ENCODE assay signal across 9 cellular contexts in genomic region chr2:9099341-9099751, GRCh38.
DNase-seq lines count a peak whose midpoint lies in the region; ATAC-seq, FAIRE-seq and TF ChIP-seq lines count a peak whose summit lies in the region.
"Had no signal": no experiment of that assay in that cellular context is flagged by ENCODE, and none has a peak within 500 bp of the region (broad histone marks: within the 10 kb centered on the region; RNA-seq: fewer than 3 reads in every experiment).

No MANE protein-coding gene starts in this region.

- H3K27me3 Mint-ChIP-seq in activated naive CD4-positive, alpha-beta T cell treated with anti-CD3 and anti-CD28 coated beads for 36 hours (ENCODE audit: low read depth) = peaks cover 11% of the 10 kb centered on the region
- H3K27me3 Mint-ChIP-seq in stimulated activated naive CD8-positive, alpha-beta T cell treated with anti-CD3 and anti-CD28 coated beads, Interleukin-15, amount 100 ng/mL, for 72 hours = peaks cover 32% of the 10 kb centered on the region
- H3K27me3 Mint-ChIP-seq in activated CD4-positive, alpha-beta memory T cell treated with anti-CD3 and anti-CD28 coated beads for 36 hours = peaks cover 15% of the 10 kb centered on the region

- H3K27me3 ChIP-seq in GM12878 (replicated peaks in 1 of 2; ENCODE audit: control insufficient read depth in 2 of 2, insufficient read depth in 2 of 2, low read length in 1 of 2) = no peaks in the 10 kb centered on the region
- no peaks in the 10 kb centered on the region for H3K27me3 ChIP-seq in testis

- H3K4me3 Mint-ChIP-seq in activated naive CD4-positive, alpha-beta T cell treated with anti-CD3 and anti-CD28 coated beads for 36 hours = no peak overlapping the region
- peak overlapping the region; percentile 19 to 27 for H3K4me3 Mint-ChIP-seq in stimulated activated naive CD8-positive, alpha-beta T cell treated with anti-CD3 and anti-CD28 coated beads, Interleukin-15, amount 100 ng/mL, for 72 hours
- no peak overlapping the region for H3K4me3 Mint-ChIP-seq in activated CD4-positive, alpha-beta memory T cell treated with anti-CD3 and anti-CD28 coated beads for 36 hours

- peak; percentile 24 for DNase-seq in activated naive CD4-positive, alpha-beta T cell treated with anti-CD3 and anti-CD28 coated beads, Interleukin-2, amount 50 U/mL, for 16 hours
- no peak for DNase-seq in activated naive CD4-positive, alpha-beta T cell treated with anti-CD3 and anti-CD28 coated beads for 36 hours
- DNase-seq in GM12878 (ENCODE audit: low read depth, low spot score) (peak; percentile 76), iPS-NIHi7 (ENCODE audit: extremely low spot score) (no peak), testis (no peak)
- DNase-seq in stimulated activated naive CD8-positive, alpha-beta T cell treated with anti-CD3 and anti-CD28 coated beads, Interleukin-15, amount 100 ng/mL, for 72 hours = peak; percentile 24 to 37
- DNase-seq in activated CD4-positive, alpha-beta memory T cell treated with anti-CD3 and anti-CD28 coated beads for 36 hours = no peak

- no peaks in the 10 kb centered on the region for H3K36me3 Mint-ChIP-seq in activated naive CD4-positive, alpha-beta T cell treated with anti-CD3 and anti-CD28 coated beads for 36 hours (ENCODE audit: low read depth)
- no peaks in the 10 kb centered on the region for H3K36me3 Mint-ChIP-seq in activated CD4-positive, alpha-beta memory T cell treated with anti-CD3 and anti-CD28 coated beads for 36 hours

- POLR2A ChIA-PET in GM12878 (lab: Charles Lee) = interaction anchor here (1.4 to 1.8 kb wide), 3 partner anchors 7 to 115 kb away, joined by 4 to 7 read pairs (median 5); partner anchors contain the start of gene MBOAT2
- POLR2A ChIA-PET in activated CD4-positive, alpha-beta memory T cell treated with anti-CD3 and anti-CD28 coated beads for 36 hours (lab: Charles Lee) = no interaction called here

- TF ChIP-seq EP300 in GM12878 (IDR thresholded peaks at IDR 0.05; ENCODE audit: borderline replicate concordance in 1 of 2, control insufficient read depth in 1 of 2, low read depth in 2 of 2, low read length in 2 of 2) = peak; percentile 83 to 87; a peak in 3 of 4 replicates

- CTCF ChIA-PET in activated naive CD4-positive, alpha-beta T cell treated with anti-CD3 and anti-CD28 coated beads for 36 hours (lab: Charles Lee) = no interaction called here
- CTCF ChIA-PET in GM12878 (lab: Yijun Ruan, JAX) = interaction anchor here (0.9 to 2.3 kb wide), 8 partner anchors 10 to 226 kb away, joined by 3 to 32 read pairs (median 3); no protein-coding TSS in a partner anchor
- CTCF ChIA-PET in activated CD4-positive, alpha-beta memory T cell treated with anti-CD3 and anti-CD28 coated beads for 36 hours (lab: Charles Lee) = no interaction called here

- ATAC-seq in HG03103 (IDR thresholded peaks at IDR 0.05; ENCODE audit: low read depth, unreplicated experiment) (peak; percentile 60), GM12878 (peak; percentile 82)
- peak; percentile 75 for ATAC-seq in stimulated activated naive CD8-positive, alpha-beta T cell treated with anti-CD3 and anti-CD28 coated beads, Interleukin-15, amount 100 ng/mL, for 72 hours
- ATAC-seq: left lobe of liver had no signal

- no peaks in the 10 kb centered on the region for H3K9me3 ChIP-seq in GM12878 (replicated peaks; ENCODE audit: control insufficient read depth, insufficient read depth, low read length)
- H3K9me3 ChIP-seq in testis = no peaks in the 10 kb centered on the region

- in situ Hi-C loops in GM12878 (cut with MboI) = no loop called here

- H3K4me3 ChIP-seq in GM12878 (no peak overlapping the region; the same call in 1 of the 2 replicates), testis (no peak overlapping the region)

- TF ChIP-seq POLR2A in GM12878 (IDR thresholded peaks at IDR 0.05; ENCODE audit: low read depth, low read length) (0 out of 2 replicates have a peak, but pooled peaks have one; percentile 25), testis (IDR thresholded peaks at IDR 0.05) (no peak)

- no peak overlapping the region for H3K9ac ChIP-seq in GM12878 (ENCODE audit: control insufficient read depth, insufficient read depth, low read length)

- H3K4me1 ChIP-seq in GM12878 (ENCODE audit: control insufficient read depth, insufficient read depth, low read length) = peaks cover 30% of the 10 kb centered on the region
- H3K4me1 ChIP-seq in testis = no peaks in the 10 kb centered on the region

- RAD21 ChIA-PET in GM12878 (lab: Charles Lee; ENCODE audit: unreplicated experiment) = interaction anchor here (1.1 to 2.3 kb wide), 9 partner anchors 7 to 417 kb away, joined by 3 to 22 read pairs (median 7); partner anchors contain the start of genes ID2 and MBOAT2

- TF ChIP-seq CTCF in GM12878 (IDR thresholded peaks at IDR 0.05 in 2 of 3, conservative IDR thresholded peaks at IDR 0.05 in 1 of 3; ENCODE audit: control insufficient read depth in 2 of 3, extremely low read depth in 1 of 3, insufficient read depth in 1 of 3, low read depth in 3 of 3, low read length in 3 of 3) (no peak), testis (IDR thresholded peaks at IDR 0.05) (no peak)

- H3K4me1 Mint-ChIP-seq in activated naive CD4-positive, alpha-beta T cell treated with anti-CD3 and anti-CD28 coated beads for 36 hours (ENCODE audit: low read depth) = peaks cover 2% of the 10 kb centered on the region
- peaks cover 18% of the 10 kb centered on the region for H3K4me1 Mint-ChIP-seq in stimulated activated naive CD8-positive, alpha-beta T cell treated with anti-CD3 and anti-CD28 coated beads, Interleukin-15, amount 100 ng/mL, for 72 hours
- no peaks in the 10 kb centered on the region for H3K4me1 Mint-ChIP-seq in activated CD4-positive, alpha-beta memory T cell treated with anti-CD3 and anti-CD28 coated beads for 36 hours (ENCODE audit: low read depth)

- no peaks in the 10 kb centered on the region for H3K9me3 Mint-ChIP-seq in activated naive CD4-positive, alpha-beta T cell treated with anti-CD3 and anti-CD28 coated beads for 36 hours
- no peaks in the 10 kb centered on the region for H3K9me3 Mint-ChIP-seq in stimulated activated naive CD8-positive, alpha-beta T cell treated with anti-CD3 and anti-CD28 coated beads, Interleukin-15, amount 100 ng/mL, for 72 hours
- H3K9me3 Mint-ChIP-seq in activated CD4-positive, alpha-beta memory T cell treated with anti-CD3 and anti-CD28 coated beads for 36 hours = no peaks in the 10 kb centered on the region

- no peaks in the 10 kb centered on the region for H3K36me3 ChIP-seq in GM12878 (ENCODE audit: control insufficient read depth in 2 of 2, insufficient read depth in 2 of 2, low read length in 1 of 2)
- H3K36me3 ChIP-seq in testis (ENCODE audit: low read depth, missing control alignments) = no peaks in the 10 kb centered on the region

- BruUV-seq in GM12878 (replicated peaks; lab: Mats Ljungman, UMichigan) = no TSS peak

- peak overlapping the region; percentile 34 for H2AFZ ChIP-seq in GM12878 (ENCODE audit: control insufficient read depth, low read depth, low read length)

- TF ChIP-seq RAD21 in GM12878 (IDR thresholded peaks at IDR 0.05; ENCODE audit: insufficient read depth, low read depth, low read length) = no peak

- H3K27ac ChIP-seq in GM12878 (ENCODE audit: control insufficient read depth, insufficient read depth) = peak overlapping the region; percentile 69
- H3K27ac ChIP-seq in testis = no peak overlapping the region

- 10% methylated on average over 9 of the region's 9 CpGs for WGBS in GM12878 (ENCODE audit: insufficient coverage, insufficient replicate concordance, low lambda C conversion rate, missing lambda C conversion rate)
- WGBS in testis, 2 donors = 65 to 69% methylated on average over 9 of the region's 9 CpGs

- no peaks in the 10 kb centered on the region for H3K79me2 ChIP-seq in GM12878 (ENCODE audit: control insufficient read depth, insufficient read depth, low read length)

- SMC1A ChIA-PET in GM12878 (lab: Charles Lee; ENCODE audit: uncharacterized antibody, unreplicated experiment) = interaction anchor here (0.8 to 1.6 kb wide), 9 partner anchors 15 to 306 kb away, joined by 3 to 6 read pairs (median 3); no protein-coding TSS in a partner anchor

- H3K4me2 ChIP-seq in GM12878 (ENCODE audit: control insufficient read depth, insufficient read depth) = peak overlapping the region; percentile 9; the same call in 1 of the 2 replicates

- no peaks in the 10 kb centered on the region for H4K20me1 ChIP-seq in GM12878 (ENCODE audit: control insufficient read depth, insufficient read depth)

- intact Hi-C loops in activated naive CD4-positive, alpha-beta T cell treated with anti-CD3 and anti-CD28 coated beads for 36 hours (cut with micrococcal nuclease) = no loop called here
- intact Hi-C loops in GM12878 (cut with micrococcal nuclease; ENCODE audit: unreplicated experiment) (no loop called here), testis (cut with DNase I; ENCODE audit: low total_unique reads) (no loop called here)
- intact Hi-C loops in activated CD4-positive, alpha-beta memory T cell treated with anti-CD3 and anti-CD28 coated beads for 36 hours (cut with micrococcal nuclease) = no loop called here

- no peak overlapping the region for H3K27ac Mint-ChIP-seq in activated naive CD4-positive, alpha-beta T cell treated with anti-CD3 and anti-CD28 coated beads for 36 hours
- H3K27ac Mint-ChIP-seq in stimulated activated naive CD8-positive, alpha-beta T cell treated with anti-CD3 and anti-CD28 coated beads, Interleukin-15, amount 100 ng/mL, for 72 hours = peak overlapping the region in 1 of 2 donors; percentile 30
- no peak overlapping the region for H3K27ac Mint-ChIP-seq in activated CD4-positive, alpha-beta memory T cell treated with anti-CD3 and anti-CD28 coated beads for 36 hours

- FAIRE-seq in GM12878 (lab: Jason Lieb, UNC) = peak; percentile 98

TF ChIP-seq in GM12878, 131 proteins besides CTCF, POLR2A, EP300 and RAD21 (continues in another document):
- no peak for TF ChIP-seq MYB (IDR thresholded peaks at IDR 0.05; ENCODE audit: borderline replicate concordance, low read depth, low read length)
- TF ChIP-seq CREM (IDR thresholded peaks at IDR 0.05; ENCODE audit: low read depth) = peak; percentile 39; the same call in 1 of the 2 replicates
- TF ChIP-seq PAX5 (IDR thresholded peaks at IDR 0.05; ENCODE audit: borderline replicate concordance, low read depth, low read length) = peak; percentile 94
- no peak for TF ChIP-seq RCOR1 (conservative IDR thresholded peaks at IDR 0.05; ENCODE audit: low read depth, low read length)
- peak; percentile 91 for TF ChIP-seq NR2F1 (conservative IDR thresholded peaks at IDR 0.05)
- TF ChIP-seq TCF3 (IDR thresholded peaks at IDR 0.05; ENCODE audit: borderline replicate concordance, insufficient read depth, low read depth, low read length) = 0 out of 2 replicates have a peak, but pooled peaks have one; percentile 53
- TF ChIP-seq MTA3 (IDR thresholded peaks at IDR 0.05; ENCODE audit: borderline replicate concordance, low read length) = no peak

Comparison
In these comparisons a context has a peak if more than half of its experiments do, and no peak if none do; other contexts are left out.
1. DNase-seq: peak in activated naive CD4-positive, alpha-beta T cell treated with anti-CD3 and anti-CD28 coated beads, Interleukin-2, amount 50 U/mL, for 16 hours (single experiment), GM12878 (single experiment) and stimulated activated naive CD8-positive, alpha-beta T cell treated with anti-CD3 and anti-CD28 coated beads, Interleukin-15, amount 100 ng/mL, for 72 hours (2 of 2); none in activated naive CD4-positive, alpha-beta T cell treated with anti-CD3 and anti-CD28 coated beads for 36 hours (single experiment), activated CD4-positive, alpha-beta memory T cell treated with anti-CD3 and anti-CD28 coated beads for 36 hours (single experiment), iPS-NIHi7 (single experiment) and testis (single experiment).
2. H3K4me3 Mint-ChIP-seq: peak in stimulated activated naive CD8-positive, alpha-beta T cell treated with anti-CD3 and anti-CD28 coated beads, Interleukin-15, amount 100 ng/mL, for 72 hours (2 of 2); none in activated naive CD4-positive, alpha-beta T cell treated with anti-CD3 and anti-CD28 coated beads for 36 hours (single experiment) and activated CD4-positive, alpha-beta memory T cell treated with anti-CD3 and anti-CD28 coated beads for 36 hours (single experiment).
3. Peak in every context shown above with its lines, with median percentiles within 50 percentile points of each other: ATAC-seq.